Comparison of ENCODE assay signal across 25 cellular contexts in the genomic region with DNA sequence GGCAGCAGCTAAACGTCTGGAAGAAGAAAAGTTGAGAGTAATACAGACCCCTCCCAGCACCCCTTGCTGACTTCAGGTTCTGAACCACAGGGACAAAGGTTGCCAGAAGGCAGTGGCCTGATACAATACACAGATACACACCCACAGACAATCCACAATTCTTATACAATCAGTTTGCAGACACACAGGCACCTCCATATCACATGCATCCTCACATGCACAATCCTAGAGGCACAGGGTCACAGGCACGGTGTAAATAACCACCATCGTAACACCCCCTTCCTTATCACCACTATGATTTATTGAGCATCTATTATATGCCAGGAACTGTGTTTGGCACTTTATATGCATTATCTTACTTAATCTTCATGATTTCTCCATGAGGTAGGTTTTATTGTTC. TPM values are rescaled to one million over a fixed set of nuclear protein-coding genes. Genes with fewer than 3 reads are reported as not detected.
"Had no signal": no experiment of that assay in that cellular context is flagged by ENCODE, and none has a peak within 500 bp of the region (broad histone marks: within the 10 kb centered on the region; RNA-seq: fewer than 3 reads in every experiment).

No MANE protein-coding gene starts in this region.

- H3K36me3 ChIP-seq: esophagus squamous epithelium, gastroesophageal sphincter, right atrium auricular region, sigmoid colon, stomach, thoracic aorta, transverse colon had no signal

- H3K9me3 Mint-ChIP-seq: central memory CD8-positive, alpha-beta T cell; effector memory CD8-positive, alpha-beta T cell; natural killer cell had no signal

- DNase-seq: cortex of kidney; dorsolateral prefrontal cortex; effector memory CD8-positive, alpha-beta T cell; esophagus squamous epithelium; foreskin fibroblast; mammary epithelial cell; natural killer cell; sigmoid colon; stimulated activated CD4-positive, alpha-beta T cell treated with anti-CD3 and anti-CD28 coated beads, Interleukin-12 subunit alpha, Interleukin-12 subunit beta, amount 100 ng/mL, for 4 hours; stimulated activated naive CD4-positive, alpha-beta T cell; stomach; substantia nigra; transverse colon had no signal

- H3K4me3 ChIP-seq: dorsolateral prefrontal cortex, esophagus squamous epithelium, gastroesophageal sphincter, hepatocyte, right atrium auricular region, sigmoid colon, skin epidermis, stomach, thoracic aorta, transverse colon had no signal

- H3K27me3 ChIP-seq: right atrium auricular region had no signal

- H3K27ac Mint-ChIP-seq: effector memory CD8-positive, alpha-beta T cell; natural killer cell had no signal

- H3K36me3 Mint-ChIP-seq: natural killer cell had no signal

- H3K4me3 Mint-ChIP-seq: central memory CD8-positive, alpha-beta T cell; effector memory CD8-positive, alpha-beta T cell; natural killer cell had no signal

RNA-seq across cellular contexts. Expression of a gene that starts 8.2 kb away (rescaled TPM):
- total RNA-seq: epithelial cell of proximal tubule, mammary epithelial cell, natural killer cell, osteocyte had no signal

RNA-seq across cellular contexts. Expression of a gene that starts 47.5 kb away (rescaled TPM):
- total RNA-seq: epithelial cell of proximal tubule, esophagus squamous epithelium, gastroesophageal sphincter, mesenteric fat pad, mucosa of gallbladder, myocyte, osteocyte, right atrium auricular region, sigmoid colon, stomach, thoracic aorta, transverse colon, ureter had no signal
